In genomic region chr11:34206598-34207300, GRCh38 we compare ENCODE assay signal across 14 cellular contexts.
DNase-seq lines count a peak whose midpoint lies in the region; ATAC-seq, FAIRE-seq and TF ChIP-seq lines count a peak whose summit lies in the region.
"Had no signal": no experiment of that assay in that cellular context is flagged by ENCODE, and none has a peak within 500 bp of the region (broad histone marks: within the 10 kb centered on the region; RNA-seq: fewer than 3 reads in every experiment).

No MANE protein-coding gene starts in this region.

- no peak for TF ChIP-seq POLR2A in A549 (IDR thresholded peaks at IDR 0.05; ENCODE audit: low read length)

- H3K36me3 ChIP-seq in astrocyte (ENCODE audit: insufficient read depth, low read length): no peaks in the 10 kb centered on the region
- H3K36me3 ChIP-seq: MG63 had no signal

- in situ Hi-C loops in KBM-7 (cut with MboI; ENCODE audit: low pct_unique_long_range_greater_than_20kb, low sequenced_read_pairs): no loop called here

- peaks cover 7% of the 10 kb centered on the region for H3K36me3 Mint-ChIP-seq in astrocyte (ENCODE audit: low read depth, unreplicated experiment)
- H3K36me3 Mint-ChIP-seq in mesothelial cell of epicardium: no peaks in the 10 kb centered on the region

- H3K4me1 ChIP-seq in A549: peaks cover 70% of the 10 kb centered on the region
- peaks cover 22% of the 10 kb centered on the region for H3K4me1 ChIP-seq in astrocyte (ENCODE audit: insufficient read depth, low read length)

- H3K27me3 ChIP-seq in astrocyte (ENCODE audit: insufficient read depth, low read length): no peaks in the 10 kb centered on the region
- H3K27me3 ChIP-seq: MG63 had no signal

- no peak overlapping the region for H2AFZ ChIP-seq in astrocyte (ENCODE audit: low read depth, low read length)

- H3K4me3 Mint-ChIP-seq in astrocyte (ENCODE audit: unreplicated experiment) (peak overlapping the region; percentile 20), mesothelial cell of epicardium (no peak overlapping the region)
- H3K4me3 Mint-ChIP-seq: activated B cell treated with CpG ODN at 0.5 μM for 24 hours; activated naive CD8-positive, alpha-beta T cell treated with anti-CD3 and anti-CD28 coated beads, Interleukin-2, amount 50 U/mL, for 24 hours had no signal

- H4K20me1 ChIP-seq in astrocyte (ENCODE audit: insufficient read depth, low read length): peaks cover 58% of the 10 kb centered on the region

- no peak for DNase-seq in A549 (ENCODE audit: low read depth in 1 of 2, low spot score in 1 of 2)
- DNase-seq in KBM-7: peak; percentile 71
- no peak for DNase-seq in astrocyte (ENCODE audit: low read depth)
- DNase-seq in mesothelial cell of epicardium (ENCODE audit: low spot score in 2 of 2, unreplicated experiment in 2 of 2): peak in 1 of 2 experiments; percentile 47
- no peak for DNase-seq in activated naive CD4-positive, alpha-beta T cell (lab: John Stamatoyannopoulos, UW)
- DNase-seq: activated B cell treated with CpG ODN at 0.5 μM for 24 hours; activated naive CD8-positive, alpha-beta T cell treated with anti-CD3 and anti-CD28 coated beads, Interleukin-2, amount 50 U/mL, for 24 hours; DMS 273 treated with DMSO at 0.1 percent for 48 hours; MG63; occipital lobe had no signal

- no peak for ATAC-seq in A549
- no peak for ATAC-seq in GM19035 (IDR thresholded peaks at IDR 0.05; ENCODE audit: unreplicated experiment)
- no peak for ATAC-seq in HG03520 (IDR thresholded peaks at IDR 0.05; ENCODE audit: unreplicated experiment)
- ATAC-seq in HG02870 (IDR thresholded peaks at IDR 0.05; ENCODE audit: unreplicated experiment): no peak
- ATAC-seq: activated naive CD8-positive, alpha-beta T cell treated with anti-CD3 and anti-CD28 coated beads, Interleukin-2, amount 50 U/mL, for 24 hours; HCT116 had no signal

- H3K79me2 ChIP-seq in astrocyte (ENCODE audit: insufficient read depth, low read length): peaks cover 4% of the 10 kb centered on the region

- no peak for TF ChIP-seq RAD21 in A549 (conservative IDR thresholded peaks at IDR 0.05 in 1 of 2, IDR thresholded peaks at IDR 0.05 in 1 of 2)

- no peaks in the 10 kb centered on the region for H3K9me3 ChIP-seq in A549
- H3K9me3 ChIP-seq in astrocyte (ENCODE audit: insufficient read depth, low read depth, low read length): no peaks in the 10 kb centered on the region
- H3K9me3 ChIP-seq: MG63 had no signal

- POLR2A ChIA-PET in A549 (lab: Yijun Ruan, JAX): interaction anchor here (0.9 kb wide), 1 partner anchor 151 kb away, joined by 3 read pairs; the partner anchor contains the start of gene ABTB2

- H3K27ac ChIP-seq in A549 (peak overlapping the region; percentile 15 to 71; a peak in 3 of 6 replicates), astrocyte (ENCODE audit: low read depth, low read length) (no peak overlapping the region)

- no peak for TF ChIP-seq CTCF in A549 (IDR thresholded peaks at IDR 0.05)
- TF ChIP-seq CTCF in astrocyte (IDR thresholded peaks at IDR 0.05; ENCODE audit: insufficient read depth, low read depth, low read length): no peak
- no peak for TF ChIP-seq CTCF in mesothelial cell of epicardium (IDR thresholded peaks at IDR 0.05; ENCODE audit: unreplicated experiment)

- no peak overlapping the region for H3K4me3 ChIP-seq in A549
- H3K4me3 ChIP-seq in astrocyte (ENCODE audit: insufficient read depth, low read depth, low read length): no peak overlapping the region
- H3K4me3 ChIP-seq: MG63 had no signal

- no peak for TF ChIP-seq EP300 in A549 (IDR thresholded peaks at IDR 0.05)

- 77% methylated on average over 6 of the region's 6 CpGs for WGBS in A549 (ENCODE audit: missing lambda C conversion rate)

- H3K9me3 Mint-ChIP-seq in astrocyte (ENCODE audit: unreplicated experiment) (no peaks in the 10 kb centered on the region), mesothelial cell of epicardium (no peaks in the 10 kb centered on the region)
- H3K9me3 Mint-ChIP-seq: activated B cell treated with CpG ODN at 0.5 μM for 24 hours; activated naive CD8-positive, alpha-beta T cell treated with anti-CD3 and anti-CD28 coated beads, Interleukin-2, amount 50 U/mL, for 24 hours had no signal

- CTCF ChIA-PET in A549 (lab: Yijun Ruan, JAX): interaction anchor here (0.8 to 2.8 kb wide), 8 partner anchors 13 to 150 kb away, joined by 3 to 23 read pairs (median 4); partner anchors contain the start of gene ABTB2

- H3K27me3 Mint-ChIP-seq in astrocyte (ENCODE audit: low read depth, unreplicated experiment) (no peaks in the 10 kb centered on the region), mesothelial cell of epicardium (ENCODE audit: low read depth) (no peaks in the 10 kb centered on the region)
- H3K27me3 Mint-ChIP-seq: activated B cell treated with CpG ODN at 0.5 μM for 24 hours had no signal

- FAIRE-seq in A549 (lab: Jason Lieb, UNC): no peak
- FAIRE-seq in astrocyte (lab: Jason Lieb, UNC): no peak

- H3K4me2 ChIP-seq in A549 (no peak overlapping the region), astrocyte (ENCODE audit: low read length) (no peak overlapping the region)

- H3K27ac Mint-ChIP-seq in astrocyte (ENCODE audit: unreplicated experiment) (peak overlapping the region; percentile 38), mesothelial cell of epicardium (peak overlapping the region; percentile 69)
- H3K27ac Mint-ChIP-seq: activated B cell treated with CpG ODN at 0.5 μM for 24 hours; activated naive CD8-positive, alpha-beta T cell treated with anti-CD3 and anti-CD28 coated beads, Interleukin-2, amount 50 U/mL, for 24 hours had no signal

- H3K4me1 Mint-ChIP-seq in astrocyte (ENCODE audit: low read depth, unreplicated experiment) (peaks cover 46% of the 10 kb centered on the region), mesothelial cell of epicardium (peaks cover 30% of the 10 kb centered on the region)

- H3K9ac ChIP-seq in astrocyte (ENCODE audit: low read length): no peak overlapping the region

TF ChIP-seq in A549, 52 proteins besides CTCF, POLR2A, EP300 and RAD21:
- no peak for TF ChIP-seq MAFK (IDR thresholded peaks at IDR 0.05; ENCODE audit: partially characterized antibody)
- TF ChIP-seq HES2 (IDR thresholded peaks at IDR 0.05): no peak
- no peak for TF ChIP-seq ZFP36 (IDR thresholded peaks at IDR 0.05; ENCODE audit: borderline replicate concordance, partially characterized antibody)
- no peak for TF ChIP-seq HOXB13 (CRISPR knock-in tag; IDR thresholded peaks at IDR 0.05; ENCODE audit: low read depth)
- no peak for TF ChIP-seq CEBPB (IDR thresholded peaks at IDR 0.05)
- TF ChIP-seq HEYL (CRISPR knock-in tag; IDR thresholded peaks at IDR 0.05): no peak
- no peak for TF ChIP-seq GATA3 (IDR thresholded peaks at IDR 0.05; ENCODE audit: borderline replicate concordance)
- no peak for TF ChIP-seq JUNB (IDR thresholded peaks at IDR 0.05)
- no peak for TF ChIP-seq JUN (IDR thresholded peaks at IDR 0.05)
- TF ChIP-seq REST (IDR thresholded peaks at IDR 0.05): no peak
- no peak for TF ChIP-seq MYC (IDR thresholded peaks at IDR 0.05; ENCODE audit: borderline replicate concordance, low read length)
- TF ChIP-seq BCL3 (IDR thresholded peaks at IDR 0.05): no peak
TF ChIP-seq in A549: peak in this region for 0.
